Comparison of ENCODE assay signal across 18 cellular contexts in the genomic region with DNA sequence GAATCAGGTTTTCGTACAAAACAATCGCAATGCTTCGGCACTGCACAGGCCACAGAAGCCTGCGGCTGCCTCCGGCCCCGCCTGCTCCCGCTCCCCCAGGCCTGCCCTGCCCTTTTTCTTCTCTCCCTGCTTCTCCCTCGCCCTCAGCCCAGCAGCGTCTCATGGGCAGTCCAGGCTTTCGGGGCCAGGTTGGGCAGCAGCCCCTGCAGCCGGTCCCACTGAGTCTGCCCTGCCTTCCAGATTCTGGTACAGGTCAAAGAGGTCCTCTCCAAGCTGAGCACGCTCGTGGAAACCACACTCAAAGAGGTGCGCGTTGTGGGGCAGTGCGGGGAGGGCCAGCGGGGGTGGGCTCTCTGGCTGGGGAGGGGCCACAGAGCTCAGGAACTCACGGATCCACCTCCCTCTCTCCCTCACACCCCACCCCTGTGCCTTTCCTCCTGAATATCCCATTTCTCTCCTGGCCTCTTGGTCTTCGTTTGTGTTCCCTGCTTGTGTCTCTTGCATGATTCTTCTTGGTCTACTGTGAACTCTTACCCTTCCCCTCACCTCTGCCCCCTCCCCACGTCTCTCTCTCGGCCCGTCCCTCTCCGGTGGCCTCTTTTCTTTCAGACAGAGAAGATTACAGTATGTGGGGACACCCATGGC. TPM values are rescaled to one million over a fixed set of nuclear protein-coding genes. Genes with fewer than 3 reads are reported as not detected.
A peak's percentile ranks its signal among the peaks of the same experiment; 100 is the strongest.
DNase-seq lines count a peak whose midpoint lies in the region; ATAC-seq, FAIRE-seq and TF ChIP-seq lines count a peak whose summit lies in the region.
"Had no signal": no experiment of that assay in that cellular context is flagged by ENCODE, and none has a peak within 500 bp of the region (broad histone marks: within the 10 kb centered on the region; RNA-seq: fewer than 3 reads in every experiment).

No MANE protein-coding gene starts in this region.

- H2AFZ ChIP-seq in HepG2 (ENCODE audit: low read length): no peak overlapping the region

- DNase-seq in activated CD4-positive, alpha-beta T cell treated with anti-CD3 and anti-CD28 coated beads for 48 hours: peak; percentile 1
- no peak for DNase-seq in activated CD4-positive, alpha-beta T cell treated with anti-CD3 and anti-CD28 coated beads, Interleukin-2, amount 50 U/mL, for 48 hours
- DNase-seq in right lobe of liver (peak; percentile 13 to 40 (median 31)), HepG2 (ENCODE audit: low spot score) (no peak), nephron progenitor cell (no peak), HPDE6-E6E7 (ENCODE audit: extremely low spot score) (no peak), GM12892 (ENCODE audit: insufficient read length) (no peak)
- DNase-seq in stimulated activated CD8-positive, alpha-beta memory T cell treated with anti-CD3 and anti-CD28 coated beads, Interleukin-4, amount 100 ng/mL, for 48 hours: no peak
- DNase-seq: CD4-positive, alpha-beta memory T cell; NCI-H1436; NCI-H2029; NCI-H2171 treated with DMSO at 0.1 percent for 48 hours; NCI-H446 treated with DMSO at 0.1 percent for 48 hours; PC-3 had no signal

- H3K4me3 ChIP-seq in right lobe of liver (no peak overlapping the region), HepG2 (replicated peaks in 1 of 3; ENCODE audit: insufficient read depth in 1 of 3, low read depth in 2 of 3, low read length in 3 of 3) (no peak overlapping the region)
- H3K4me3 ChIP-seq: HAP-1 had no signal

- no peaks in the 10 kb centered on the region for H4K20me1 ChIP-seq in HepG2 (ENCODE audit: insufficient read depth, low read length)

- H3K27me3 ChIP-seq in right lobe of liver (no peaks in the 10 kb centered on the region), HepG2 (ENCODE audit: control insufficient read depth in 1 of 2, insufficient read depth in 2 of 2, low read length in 2 of 2) (no peaks in the 10 kb centered on the region)

- ATAC-seq in right lobe of liver: no peak
- ATAC-seq in HepG2: no peak
- ATAC-seq: PC-3 had no signal

- TF ChIP-seq CTCF in right lobe of liver (IDR thresholded peaks at IDR 0.05): no peak
- TF ChIP-seq CTCF in HepG2 (CRISPR knock-in tag; IDR thresholded peaks at IDR 0.05): no peak
- no peak for TF ChIP-seq CTCF in nephron progenitor cell (IDR thresholded peaks at IDR 0.05)

- no peaks in the 10 kb centered on the region for H3K79me2 ChIP-seq in HepG2 (ENCODE audit: insufficient read depth, low read length)

- intact Hi-C loops in right lobe of liver (cut with DNase I): loop anchor here in 1 of 2 donors (10.0 kb wide), 1 partner anchor 98 kb away; no protein-coding TSS in a partner anchor
- intact Hi-C loops in HepG2 (cut with micrococcal nuclease; ENCODE audit: unreplicated experiment): no loop called here

- CTCF ChIA-PET in HepG2 (lab: Yijun Ruan, JAX; ENCODE audit: low intra/inter-chr PET ratio, low total read pairs): no interaction called here

- H3K9me3 ChIP-seq in right lobe of liver (no peaks in the 10 kb centered on the region), HepG2 (ENCODE audit: low read length) (no peaks in the 10 kb centered on the region)
- H3K9me3 ChIP-seq: HAP-1 had no signal

- no peak overlapping the region for H3K4me2 ChIP-seq in HepG2 (ENCODE audit: low read depth, low read length)

- H3K4me1 Mint-ChIP-seq in nephron progenitor cell: peaks cover 18% of the 10 kb centered on the region

- peak overlapping the region; percentile 96 for H3K27ac Mint-ChIP-seq in nephron progenitor cell

- H3K36me3 ChIP-seq in right lobe of liver (peaks cover 4 to 46% (median 14%) of the 10 kb centered on the region in 4 donors), HepG2 (replicated peaks in 1 of 2; ENCODE audit: control insufficient read depth in 1 of 2, insufficient read depth in 2 of 2, low read length in 2 of 2) (peaks cover 12 to 77% of the 10 kb centered on the region in 2 experiments; a peak in 4 of 5 replicates)

- 93% methylated on average over 14 of the region's 23 CpGs for WGBS in right lobe of liver (ENCODE audit: insufficient coverage, low coverage, low lambda C conversion rate, missing lambda C conversion rate)
- 97% methylated on average over 22 of the region's 23 CpGs for WGBS in HepG2 (ENCODE audit: low lambda C conversion rate)

- no peak for TF ChIP-seq POLR2A in right lobe of liver (IDR thresholded peaks at IDR 0.05)
- no peak for TF ChIP-seq POLR2A in HepG2 (IDR thresholded peaks at IDR 0.05; ENCODE audit: insufficient read depth in 1 of 2, low read depth in 2 of 2, low read length in 2 of 2)
- no peak for TF ChIP-seq POLR2A in GM12892 (IDR thresholded peaks at IDR 0.05; ENCODE audit: low read depth, low read length)

- H3K9me3 Mint-ChIP-seq in nephron progenitor cell: peaks cover 12% of the 10 kb centered on the region
- H3K9me3 Mint-ChIP-seq: CD4-positive, alpha-beta memory T cell had no signal

- in situ Hi-C loops in HepG2 (cut with HindIII; ENCODE audit: extremely low pct_ligation_motif_present, low pct_unique_long_range_greater_than_20kb): no loop called here

- H3K36me3 Mint-ChIP-seq in nephron progenitor cell (ENCODE audit: low read depth): peaks cover 89% of the 10 kb centered on the region

- H3K4me3 Mint-ChIP-seq in nephron progenitor cell: no peak overlapping the region
- H3K4me3 Mint-ChIP-seq: CD4-positive, alpha-beta memory T cell had no signal

- no peak overlapping the region for H3K9ac ChIP-seq in HepG2 (ENCODE audit: insufficient read depth, low read depth, low read length)

- H3K27ac ChIP-seq in right lobe of liver: no peak overlapping the region
- H3K27ac ChIP-seq in HepG2 (ENCODE audit: extremely low read length, insufficient read depth, low read length): no peak overlapping the region
- H3K27ac ChIP-seq: 22Rv1 had no signal

- no peaks in the 10 kb centered on the region for H3K27me3 Mint-ChIP-seq in nephron progenitor cell (ENCODE audit: low read depth, poor library complexity)
- H3K27me3 Mint-ChIP-seq: CD4-positive, alpha-beta memory T cell had no signal

- BruUV-seq in HepG2 (replicated peaks; lab: Mats Ljungman, UMichigan): no TSS peak

- POLR2A ChIA-PET in HepG2 (lab: Yijun Ruan, JAX): no interaction called here

- H3K4me1 ChIP-seq in right lobe of liver: no peaks in the 10 kb centered on the region
- H3K4me1 ChIP-seq in HepG2 (ENCODE audit: insufficient read depth, low read length): peaks cover 11% of the 10 kb centered on the region

- FAIRE-seq in HepG2 (lab: Jason Lieb, UNC): no peak
- FAIRE-seq in GM12892 (lab: Jason Lieb, UNC): no peak

- TF ChIP-seq RAD21 in HepG2 (CRISPR knock-in tag; IDR thresholded peaks at IDR 0.05): no peak

- no peak for TF ChIP-seq EP300 in HepG2 (IDR thresholded peaks at IDR 0.05; ENCODE audit: low read depth in 2 of 2, low read length in 2 of 2)
- TF ChIP-seq EP300 in HepG2 (CRISPR knock-in tag; IDR thresholded peaks at IDR 0.05; ENCODE audit: borderline replicate concordance): no peak

RNA-seq across cellular contexts. Expression of a gene that starts 30.1 kb away (rescaled TPM):
- under 1 TPM in 5 of 6 experiments, not detected in 1; 0.26 to 0.55 (median 0.44) TPM for total RNA-seq in right lobe of liver
- 0.04 TPM in 1 of 2 replicates, not detected in the other for total RNA-seq in HepG2 (2016; rRNA removed; fragmentation: Illumina TruSeq; extraction: Trizol)
- total RNA-seq in HepG2 (2016; cell fraction: cytosol; rRNA removed; fragmentation: Illumina TruSeq; extraction: Trizol; ENCODE audit: low read depth): not detected in 2 replicates
- total RNA-seq in HepG2 (2016; cell fraction: insoluble cytoplasmic fraction; rRNA removed; fragmentation: Illumina TruSeq; extraction: Trizol): 0.06 TPM in 1 of 2 replicates, not detected in the other
- total RNA-seq in HepG2 (2016; cell fraction: membrane; rRNA removed; fragmentation: Illumina TruSeq; extraction: Trizol): not detected in 2 replicates
- not detected in 2 replicates for total RNA-seq in HepG2 (2016; cell fraction: nucleus; rRNA removed; fragmentation: Illumina TruSeq; extraction: Trizol)
- not detected in 2 replicates for polyA plus RNA-seq in HepG2 (2011; rRNA removed)
- not detected in 2 replicates for polyA plus RNA-seq in HepG2 (2011; cell fraction: cytosol; rRNA removed)
- not detected in 2 replicates for polyA plus RNA-seq in HepG2 (2011; cell fraction: nucleus; rRNA removed)
- not detected in 2 replicates for polyA plus RNA-seq in HepG2 (2012)
- not detected in 2 replicates for polyA plus RNA-seq in HepG2 (2016; cell fraction: cytosol; fragmentation: Illumina TruSeq; extraction: Trizol; ENCODE audit: low read depth)
- not detected in 2 replicates for polyA plus RNA-seq in HepG2 (2016; cell fraction: insoluble cytoplasmic fraction; fragmentation: Illumina TruSeq; extraction: Trizol; ENCODE audit: low read depth)
- polyA plus RNA-seq in HepG2 (2016; cell fraction: membrane; fragmentation: Illumina TruSeq; extraction: Trizol; ENCODE audit: low read depth): not detected in 2 replicates
- polyA plus RNA-seq in HepG2 (2016; cell fraction: nucleus; fragmentation: Illumina TruSeq; extraction: Trizol; ENCODE audit: insufficient read depth, low read depth): not detected in 2 replicates
- polyA minus RNA-seq in HepG2 (2011; rRNA and poly(A)+ RNA removed; ENCODE audit: low replicate concordance): not detected in 2 replicates
- polyA minus RNA-seq in HepG2 (2011; cell fraction: cytosol; rRNA and poly(A)+ RNA removed): not detected in 2 replicates
- polyA minus RNA-seq in HepG2 (2011; cell fraction: nucleus; rRNA and poly(A)+ RNA removed): not detected in 2 replicates
- polyA plus RNA-seq in GM12892 (2012; ENCODE audit: missing spikeins): not detected
- total RNA-seq: CD4-positive, alpha-beta memory T cell; HT1080; PC-3 had no signal
- polyA plus RNA-seq: CD4-positive, alpha-beta memory T cell had no signal

RNA-seq across cellular contexts. Expression of a gene that starts 36.4 kb away (rescaled TPM):
- total RNA-seq in right lobe of liver: 10 to 100 TPM; 23.9 to 47.8 (median 36.0) TPM
- total RNA-seq in HepG2 (2016; rRNA removed; fragmentation: Illumina TruSeq; extraction: Trizol): 38.2 and 41.6 TPM in 2 replicates
- 6.6 and 9.3 TPM in 2 replicates for total RNA-seq in HepG2 (2016; cell fraction: cytosol; rRNA removed; fragmentation: Illumina TruSeq; extraction: Trizol; ENCODE audit: low read depth)
- total RNA-seq in HepG2 (2016; cell fraction: insoluble cytoplasmic fraction; rRNA removed; fragmentation: Illumina TruSeq; extraction: Trizol): 33.6 and 40.9 TPM in 2 replicates
- total RNA-seq in HepG2 (2016; cell fraction: membrane; rRNA removed; fragmentation: Illumina TruSeq; extraction: Trizol): 12.2 and 12.3 TPM in 2 replicates
- 31.3 and 44.2 TPM in 2 replicates for total RNA-seq in HepG2 (2016; cell fraction: nucleus; rRNA removed; fragmentation: Illumina TruSeq; extraction: Trizol)
- polyA plus RNA-seq in HepG2 (2011; rRNA removed): 67.9 and 68.5 TPM in 2 replicates
- polyA plus RNA-seq in HepG2 (2011; cell fraction: cytosol; rRNA removed): 52.3 and 70.1 TPM in 2 replicates
- 118 and 133 TPM in 2 replicates for polyA plus RNA-seq in HepG2 (2011; cell fraction: nucleus; rRNA removed)
- polyA plus RNA-seq in HepG2 (2012): 33.2 and 36.7 TPM in 2 replicates
- 3.4 and 4.4 TPM in 2 replicates for polyA plus RNA-seq in HepG2 (2016; cell fraction: cytosol; fragmentation: Illumina TruSeq; extraction: Trizol; ENCODE audit: low read depth)
- polyA plus RNA-seq in HepG2 (2016; cell fraction: insoluble cytoplasmic fraction; fragmentation: Illumina TruSeq; extraction: Trizol; ENCODE audit: low read depth): 45.7 and 54.9 TPM in 2 replicates
- polyA plus RNA-seq in HepG2 (2016; cell fraction: membrane; fragmentation: Illumina TruSeq; extraction: Trizol; ENCODE audit: low read depth): 6.8 and 8.2 TPM in 2 replicates
- 82.9 and 89.8 TPM in 2 replicates for polyA plus RNA-seq in HepG2 (2016; cell fraction: nucleus; fragmentation: Illumina TruSeq; extraction: Trizol; ENCODE audit: insufficient read depth, low read depth)
- 92.2 and 144 TPM in 2 replicates for polyA minus RNA-seq in HepG2 (2011; rRNA and poly(A)+ RNA removed; ENCODE audit: low replicate concordance)
- polyA minus RNA-seq in HepG2 (2011; cell fraction: cytosol; rRNA and poly(A)+ RNA removed): 26.7 and 26.9 TPM in 2 replicates
- 63.0 and 66.9 TPM in 2 replicates for polyA minus RNA-seq in HepG2 (2011; cell fraction: nucleus; rRNA and poly(A)+ RNA removed)
- polyA plus RNA-seq in GM12892 (2012; ENCODE audit: missing spikeins): 53.9 TPM

RNA-seq across cellular contexts. Expression of a gene that starts 45.4 kb away (rescaled TPM):
- total RNA-seq in right lobe of liver (not detected), HepG2 (2016; rRNA removed; fragmentation: Illumina TruSeq; extraction: Trizol) (not detected in 2 replicates)
- total RNA-seq in HepG2 (2016; cell fraction: cytosol; rRNA removed; fragmentation: Illumina TruSeq; extraction: Trizol; ENCODE audit: low read depth): not detected in 2 replicates
- total RNA-seq in HepG2 (2016; cell fraction: insoluble cytoplasmic fraction; rRNA removed; fragmentation: Illumina TruSeq; extraction: Trizol): not detected in 2 replicates
- total RNA-seq in HepG2 (2016; cell fraction: membrane; rRNA removed; fragmentation: Illumina TruSeq; extraction: Trizol): not detected in 2 replicates
- total RNA-seq in HepG2 (2016; cell fraction: nucleus; rRNA removed; fragmentation: Illumina TruSeq; extraction: Trizol): not detected in 2 replicates
- not detected in 2 replicates for polyA plus RNA-seq in HepG2 (2011; rRNA removed)
- not detected in 2 replicates for polyA plus RNA-seq in HepG2 (2011; cell fraction: cytosol; rRNA removed)
- polyA plus RNA-seq in HepG2 (2011; cell fraction: nucleus; rRNA removed): not detected in 2 replicates
- not detected in 2 replicates for polyA plus RNA-seq in HepG2 (2012)
- polyA plus RNA-seq in HepG2 (2016; cell fraction: cytosol; fragmentation: Illumina TruSeq; extraction: Trizol; ENCODE audit: low read depth): not detected in 2 replicates
- not detected in 2 replicates for polyA plus RNA-seq in HepG2 (2016; cell fraction: insoluble cytoplasmic fraction; fragmentation: Illumina TruSeq; extraction: Trizol; ENCODE audit: low read depth)
- not detected in 2 replicates for polyA plus RNA-seq in HepG2 (2016; cell fraction: membrane; fragmentation: Illumina TruSeq; extraction: Trizol; ENCODE audit: low read depth)
- not detected in 2 replicates for polyA plus RNA-seq in HepG2 (2016; cell fraction: nucleus; fragmentation: Illumina TruSeq; extraction: Trizol; ENCODE audit: insufficient read depth, low read depth)
- polyA minus RNA-seq in HepG2 (2011; rRNA and poly(A)+ RNA removed; ENCODE audit: low replicate concordance): 0.02 TPM in 1 of 2 replicates, not detected in the other
- not detected in 2 replicates for polyA minus RNA-seq in HepG2 (2011; cell fraction: cytosol; rRNA and poly(A)+ RNA removed)
- not detected in 2 replicates for polyA minus RNA-seq in HepG2 (2011; cell fraction: nucleus; rRNA and poly(A)+ RNA removed)
- not detected for polyA plus RNA-seq in GM12892 (2012; ENCODE audit: missing spikeins)
- total RNA-seq: CD4-positive, alpha-beta memory T cell; HT1080; PC-3 had no signal
- polyA plus RNA-seq: BJ; CD4-positive, alpha-beta memory T cell had no signal

Comparison
In these comparisons a context has a peak if more than half of its experiments do, and no peak if none do; other contexts are left out.
1. DNase-seq: peak in activated CD4-positive, alpha-beta T cell treated with anti-CD3 and anti-CD28 coated beads for 48 hours (single experiment) and right lobe of liver (3 of 3); none in activated CD4-positive, alpha-beta T cell treated with anti-CD3 and anti-CD28 coated beads, Interleukin-2, amount 50 U/mL, for 48 hours (0 of 2), HepG2 (single experiment), nephron progenitor cell (single experiment), HPDE6-E6E7 (single experiment), GM12892 (single experiment) and stimulated activated CD8-positive, alpha-beta memory T cell treated with anti-CD3 and anti-CD28 coated beads, Interleukin-4, amount 100 ng/mL, for 48 hours (single experiment).